31 cellular contexts compared by ENCODE assay signal in genomic region chr10:87974130-87974529, GRCh38.
"Had no signal": no experiment of that assay in that cellular context is flagged by ENCODE, and none has a peak within 500 bp of the region (broad histone marks: within the 10 kb centered on the region; RNA-seq: fewer than 3 reads in every experiment).

No MANE protein-coding gene starts in this region.

- H3K4me3 ChIP-seq: Peyer's patch, SJSA1 had no signal

- ATAC-seq: activated CD4-positive, alpha-beta T cell treated with anti-CD3 and anti-CD28 coated beads for 36 hours; activated CD4-positive, CD25-positive, alpha-beta regulatory T cell treated with anti-CD3 and anti-CD28 coated beads, Interleukin-2, amount 50 U/mL, for 24 hours; activated CD8-positive, alpha-beta T cell treated with anti-CD3 and anti-CD28 coated beads, Interleukin-2, amount 10 ng/mL, durations not matched to agents 7 days and 5 days; activated naive CD8-positive, alpha-beta T cell treated with anti-CD3 and anti-CD28 coated beads, Interleukin-2, amount 50 U/mL, for 24 hours; activated T-cell treated with anti-CD3 and anti-CD28 coated beads, Interleukin-2, amount 50 U/mL, for 4 hours; PC-3 had no signal

- H3K4me1 ChIP-seq: Peyer's patch had no signal

- H3K27ac ChIP-seq: Peyer's patch, SJSA1 had no signal

- H3K4me1 Mint-ChIP-seq: activated naive CD4-positive, alpha-beta T cell treated with anti-CD3 and anti-CD28 coated beads, Interleukin-2, amount 10 ng/mL, durations not matched to agents 7 days and 5 days had no signal

- H3K27ac Mint-ChIP-seq: activated CD4-positive, alpha-beta T cell treated with anti-CD3 and anti-CD28 coated beads for 36 hours; activated CD4-positive, alpha-beta T cell treated with anti-CD3 and anti-CD28 coated beads, Interleukin-2, amount 10 ng/mL, durations not matched to agents 7 days and 5 days; activated CD8-positive, alpha-beta T cell treated with anti-CD3 and anti-CD28 coated beads, Interleukin-2, amount 10 ng/mL, durations not matched to agents 7 days and 5 days; activated naive CD8-positive, alpha-beta T cell; activated naive CD8-positive, alpha-beta T cell treated with anti-CD3 and anti-CD28 coated beads, Interleukin-2, amount 50 U/mL, for 24 hours; brain; T-helper 1 cell treated with Interleukin-12 subunit alpha and Interleukin-12 subunit beta and Interleukin-4 antibody, amounts not matched to agents 30 μg/mL and 1 μg/mL, for 36 hours; T-helper 2 cell treated with Interferon-gamma antibody and Interleukin-4, amounts not matched to agents 5 μg/mL and 100 μg/mL, for 36 hours had no signal

- H3K9me3 ChIP-seq: Peyer's patch, SJSA1, SK-N-SH had no signal

- H3K36me3 Mint-ChIP-seq: activated naive CD8-positive, alpha-beta T cell; brain had no signal

- H3K9ac ChIP-seq: SK-N-SH had no signal

- H3K27me3 Mint-ChIP-seq: activated CD4-positive, alpha-beta T cell treated with anti-CD3 and anti-CD28 coated beads for 36 hours; activated CD4-positive, alpha-beta T cell treated with anti-CD3 and anti-CD28 coated beads, Interleukin-2, amount 10 ng/mL, durations not matched to agents 7 days and 5 days; activated naive CD4-positive, alpha-beta T cell treated with anti-CD3 and anti-CD28 coated beads, Interleukin-2, amount 10 ng/mL, durations not matched to agents 7 days and 5 days; activated naive CD8-positive, alpha-beta T cell; activated naive CD8-positive, alpha-beta T cell treated with anti-CD3 and anti-CD28 coated beads, Interleukin-2, amount 50 U/mL, for 24 hours; brain had no signal

- DNase-seq: activated CD4-positive, alpha-beta T cell treated with anti-CD3 and anti-CD28 coated beads for 36 hours; activated CD4-positive, alpha-beta T cell treated with anti-CD3 and anti-CD28 coated beads, Interleukin-2, amount 10 ng/mL, durations not matched to agents 7 days and 5 days; activated CD4-positive, alpha-beta T cell treated with anti-CD3 and anti-CD28 coated beads, Interleukin-2, amount 50 U/mL, for 48 hours; activated CD8-positive, alpha-beta T cell treated with anti-CD3 and anti-CD28 coated beads, Interleukin-2, amount 10 ng/mL, durations not matched to agents 7 days and 5 days; activated effector memory CD4-positive, alpha-beta T cell treated with Interleukin-2 at 50 U/mL for 16 hours; activated naive CD4-positive, alpha-beta T cell treated with anti-CD3 and anti-CD28 coated beads, Interleukin-2, amount 10 ng/mL, durations not matched to agents 7 days and 5 days; activated naive CD8-positive, alpha-beta T cell treated with anti-CD3 and anti-CD28 coated beads, Interleukin-2, amount 50 U/mL, for 24 hours; activated T-cell treated with anti-CD3 and anti-CD28 coated beads, Interleukin-2, amount 50 U/mL, for 4 hours; anterior cingulate cortex; caudate nucleus; KG1; NCI-H1092 treated with DMSO at 0.1 percent for 48 hours; NCI-H1417 treated with DMSO at 0.1 percent for 48 hours; NCI-H2029; NCI-H345; NCI-H524 treated with DMSO at 0.1 percent for 48 hours; NCI-H748 treated with DMSO at 0.1 percent for 48 hours; NK-92 treated with Interleukin-12 subunit alpha and Interleukin-12 subunit beta, amount 100 ng/mL, for 24 hours; PC-3; Peyer's patch; RPMI8226; SHP77 treated with DMSO at 0.1 percent for 48 hours; SK-N-SH had no signal

- H3K27me3 ChIP-seq: Peyer's patch, SJSA1 had no signal

- H3K36me3 ChIP-seq: Peyer's patch, SJSA1 had no signal

- H3K9me3 Mint-ChIP-seq: brain had no signal

- H3K4me3 Mint-ChIP-seq: activated CD4-positive, alpha-beta T cell treated with anti-CD3 and anti-CD28 coated beads for 36 hours; activated CD4-positive, alpha-beta T cell treated with anti-CD3 and anti-CD28 coated beads, Interleukin-2, amount 10 ng/mL, durations not matched to agents 7 days and 5 days; activated CD8-positive, alpha-beta T cell treated with anti-CD3 and anti-CD28 coated beads, Interleukin-2, amount 10 ng/mL, durations not matched to agents 7 days and 5 days; activated naive CD4-positive, alpha-beta T cell treated with anti-CD3 and anti-CD28 coated beads, Interleukin-2, amount 10 ng/mL, durations not matched to agents 7 days and 5 days; activated naive CD8-positive, alpha-beta T cell; activated naive CD8-positive, alpha-beta T cell treated with anti-CD3 and anti-CD28 coated beads, Interleukin-2, amount 50 U/mL, for 24 hours; activated T-cell treated with anti-CD3 and anti-CD28 coated beads, Interleukin-2, amount 50 U/mL, for 4 hours; brain; T-helper 1 cell treated with Interleukin-12 subunit alpha and Interleukin-12 subunit beta and Interleukin-4 antibody, amounts not matched to agents 30 μg/mL and 1 μg/mL, for 36 hours; T-helper 2 cell treated with Interferon-gamma antibody and Interleukin-4, amounts not matched to agents 5 μg/mL and 100 μg/mL, for 36 hours had no signal

- FAIRE-seq: bronchial epithelial cell, TTC549 had no signal
